Comparison of ENCODE assay signal across 2 cellular contexts in the genomic region with DNA sequence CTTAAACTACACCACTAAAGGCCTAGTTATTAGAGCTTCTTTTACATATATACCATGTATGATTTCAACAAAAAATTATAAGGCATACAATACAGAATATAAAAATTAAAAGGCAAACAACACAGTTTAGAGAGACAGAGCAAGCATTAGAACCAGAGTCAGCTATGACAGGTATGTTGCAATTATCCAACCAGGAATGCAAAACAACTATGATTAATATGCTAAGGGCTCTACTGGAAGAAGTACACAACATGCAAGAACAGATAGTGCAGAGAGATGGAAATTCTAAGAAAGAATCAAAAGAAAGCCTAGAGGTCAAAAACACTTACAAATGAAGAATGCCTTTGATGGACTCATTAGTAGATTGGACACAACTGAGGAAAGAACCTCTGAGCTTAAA.
TF ChIP-seq lines count a peak whose summit lies in the region.

No MANE protein-coding gene starts in this region.

TF ChIP-seq in SK-N-SH treated with all-trans-retinoic acid at 6 μM for 48 hours, 23 proteins besides CTCF, POLR2A, EP300 and RAD21:
- TF ChIP-seq GLIS3 (CRISPR knock-in tag; IDR thresholded peaks at IDR 0.05) (no peak), ZC3H10 (CRISPR knock-in tag; IDR thresholded peaks at IDR 0.05) (no peak), ZFP30 (CRISPR knock-in tag; IDR thresholded peaks at IDR 0.05) (no peak), ZFP3 (CRISPR knock-in tag; IDR thresholded peaks at IDR 0.05) (no peak), ZNF565 (CRISPR knock-in tag; conservative IDR thresholded peaks at IDR 0.05; ENCODE audit: low read depth) (no peak), ZNF70 (CRISPR knock-in tag; IDR thresholded peaks at IDR 0.05) (no peak), CSDC2 (CRISPR knock-in tag; IDR thresholded peaks at IDR 0.05) (no peak), ARNTL (CRISPR knock-in tag; IDR thresholded peaks at IDR 0.05; ENCODE audit: borderline replicate concordance, low read depth) (no peak), TOX (CRISPR knock-in tag; IDR thresholded peaks at IDR 0.05; ENCODE audit: borderline replicate concordance) (no peak), SNAI2 (CRISPR knock-in tag; IDR thresholded peaks at IDR 0.05) (no peak), ZNF8 (CRISPR knock-in tag; IDR thresholded peaks at IDR 0.05) (no peak), ISL1 (CRISPR knock-in tag; IDR thresholded peaks at IDR 0.05) (no peak), RARB (CRISPR knock-in tag; IDR thresholded peaks at IDR 0.05) (no peak)
- TF ChIP-seq, protein P1, sequence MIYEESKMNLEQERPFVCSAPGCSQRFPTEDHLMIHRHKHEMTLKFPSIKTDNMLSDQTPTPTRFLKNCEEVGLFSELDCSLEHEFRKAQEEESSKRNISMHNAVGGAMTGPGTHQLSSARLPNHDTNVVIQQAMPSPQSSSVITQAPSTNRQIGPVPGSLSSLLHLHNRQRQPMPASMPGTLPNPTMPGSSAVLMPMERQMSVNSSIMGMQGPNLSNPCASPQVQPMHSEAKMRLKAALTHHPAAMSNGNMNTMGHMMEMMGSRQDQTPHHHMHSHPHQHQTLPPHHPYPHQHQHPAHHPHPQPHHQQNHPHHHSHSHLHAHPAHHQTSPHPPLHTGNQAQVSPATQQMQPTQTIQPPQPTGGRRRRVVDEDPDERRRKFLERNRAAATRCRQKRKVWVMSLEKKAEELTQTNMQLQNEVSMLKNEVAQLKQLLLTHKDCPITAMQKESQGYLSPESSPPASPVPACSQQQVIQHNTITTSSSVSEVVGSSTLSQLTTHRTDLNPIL (CRISPR knock-in tag; IDR thresholded peaks at IDR 0.05; ENCODE audit: low read depth): no peak
- TF ChIP-seq, protein P2, sequence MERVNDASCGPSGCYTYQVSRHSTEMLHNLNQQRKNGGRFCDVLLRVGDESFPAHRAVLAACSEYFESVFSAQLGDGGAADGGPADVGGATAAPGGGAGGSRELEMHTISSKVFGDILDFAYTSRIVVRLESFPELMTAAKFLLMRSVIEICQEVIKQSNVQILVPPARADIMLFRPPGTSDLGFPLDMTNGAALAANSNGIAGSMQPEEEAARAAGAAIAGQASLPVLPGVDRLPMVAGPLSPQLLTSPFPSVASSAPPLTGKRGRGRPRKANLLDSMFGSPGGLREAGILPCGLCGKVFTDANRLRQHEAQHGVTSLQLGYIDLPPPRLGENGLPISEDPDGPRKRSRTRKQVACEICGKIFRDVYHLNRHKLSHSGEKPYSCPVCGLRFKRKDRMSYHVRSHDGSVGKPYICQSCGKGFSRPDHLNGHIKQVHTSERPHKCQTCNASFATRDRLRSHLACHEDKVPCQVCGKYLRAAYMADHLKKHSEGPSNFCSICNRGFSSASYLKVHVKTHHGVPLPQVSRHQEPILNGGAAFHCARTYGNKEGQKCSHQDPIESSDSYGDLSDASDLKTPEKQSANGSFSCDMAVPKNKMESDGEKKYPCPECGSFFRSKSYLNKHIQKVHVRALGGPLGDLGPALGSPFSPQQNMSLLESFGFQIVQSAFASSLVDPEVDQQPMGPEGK (CRISPR knock-in tag; IDR thresholded peaks at IDR 0.05; ENCODE audit: borderline replicate concordance): no peak
- TF ChIP-seq, protein P3, sequence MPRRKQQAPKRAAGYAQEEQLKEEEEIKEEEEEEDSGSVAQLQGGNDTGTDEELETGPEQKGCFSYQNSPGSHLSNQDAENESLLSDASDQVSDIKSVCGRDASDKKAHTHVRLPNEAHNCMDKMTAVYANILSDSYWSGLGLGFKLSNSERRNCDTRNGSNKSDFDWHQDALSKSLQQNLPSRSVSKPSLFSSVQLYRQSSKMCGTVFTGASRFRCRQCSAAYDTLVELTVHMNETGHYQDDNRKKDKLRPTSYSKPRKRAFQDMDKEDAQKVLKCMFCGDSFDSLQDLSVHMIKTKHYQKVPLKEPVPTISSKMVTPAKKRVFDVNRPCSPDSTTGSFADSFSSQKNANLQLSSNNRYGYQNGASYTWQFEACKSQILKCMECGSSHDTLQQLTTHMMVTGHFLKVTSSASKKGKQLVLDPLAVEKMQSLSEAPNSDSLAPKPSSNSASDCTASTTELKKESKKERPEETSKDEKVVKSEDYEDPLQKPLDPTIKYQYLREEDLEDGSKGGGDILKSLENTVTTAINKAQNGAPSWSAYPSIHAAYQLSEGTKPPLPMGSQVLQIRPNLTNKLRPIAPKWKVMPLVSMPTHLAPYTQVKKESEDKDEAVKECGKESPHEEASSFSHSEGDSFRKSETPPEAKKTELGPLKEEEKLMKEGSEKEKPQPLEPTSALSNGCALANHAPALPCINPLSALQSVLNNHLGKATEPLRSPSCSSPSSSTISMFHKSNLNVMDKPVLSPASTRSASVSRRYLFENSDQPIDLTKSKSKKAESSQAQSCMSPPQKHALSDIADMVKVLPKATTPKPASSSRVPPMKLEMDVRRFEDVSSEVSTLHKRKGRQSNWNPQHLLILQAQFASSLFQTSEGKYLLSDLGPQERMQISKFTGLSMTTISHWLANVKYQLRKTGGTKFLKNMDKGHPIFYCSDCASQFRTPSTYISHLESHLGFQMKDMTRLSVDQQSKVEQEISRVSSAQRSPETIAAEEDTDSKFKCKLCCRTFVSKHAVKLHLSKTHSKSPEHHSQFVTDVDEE (CRISPR knock-in tag; IDR thresholded peaks at IDR 0.05): no peak

TF ChIP-seq in SK-N-SH, 30 proteins besides CTCF, POLR2A, EP300 and RAD21:
- TF ChIP-seq ELF1 (IDR thresholded peaks at IDR 0.05) (no peak), YY1 (IDR thresholded peaks at IDR 0.05; ENCODE audit: low read depth) (no peak), FOXM1 (IDR thresholded peaks at IDR 0.05; ENCODE audit: low read depth) (no peak)
- TF ChIP-seq, protein P4, sequence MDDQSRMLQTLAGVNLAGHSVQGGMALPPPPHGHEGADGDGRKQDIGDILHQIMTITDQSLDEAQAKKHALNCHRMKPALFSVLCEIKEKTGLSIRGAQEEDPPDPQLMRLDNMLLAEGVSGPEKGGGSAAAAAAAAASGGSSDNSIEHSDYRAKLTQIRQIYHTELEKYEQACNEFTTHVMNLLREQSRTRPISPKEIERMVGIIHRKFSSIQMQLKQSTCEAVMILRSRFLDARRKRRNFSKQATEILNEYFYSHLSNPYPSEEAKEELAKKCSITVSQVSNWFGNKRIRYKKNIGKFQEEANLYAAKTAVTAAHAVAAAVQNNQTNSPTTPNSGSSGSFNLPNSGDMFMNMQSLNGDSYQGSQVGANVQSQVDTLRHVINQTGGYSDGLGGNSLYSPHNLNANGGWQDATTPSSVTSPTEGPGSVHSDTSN (IDR thresholded peaks at IDR 0.05): no peak
- TF ChIP-seq, protein P5, sequence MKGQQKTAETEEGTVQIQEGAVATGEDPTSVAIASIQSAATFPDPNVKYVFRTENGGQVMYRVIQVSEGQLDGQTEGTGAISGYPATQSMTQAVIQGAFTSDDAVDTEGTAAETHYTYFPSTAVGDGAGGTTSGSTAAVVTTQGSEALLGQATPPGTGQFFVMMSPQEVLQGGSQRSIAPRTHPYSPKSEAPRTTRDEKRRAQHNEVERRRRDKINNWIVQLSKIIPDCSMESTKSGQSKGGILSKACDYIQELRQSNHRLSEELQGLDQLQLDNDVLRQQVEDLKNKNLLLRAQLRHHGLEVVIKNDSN (IDR thresholded peaks at IDR 0.05; ENCODE audit: borderline replicate concordance, low read depth): no peak
